1 cellular context compared by ENCODE assay signal in genomic region chr15:63504247-63504978, GRCh38.
TF ChIP-seq lines count a peak whose summit lies in the region.

TSS of gene USP3 (plus strand) at chr15:63504593. CDS start at chr15:63504740, 147 bp downstream.

TF ChIP-seq in K562, 482 proteins besides CTCF, POLR2A, EP300 and RAD21 (continued from another document and continues in another):
- peak; percentile 57; the same call in 1 of the 2 replicates for TF ChIP-seq ZBTB40 (IDR thresholded peaks at IDR 0.05)
- no peak for TF ChIP-seq ZBTB40 (CRISPR knock-in tag; IDR thresholded peaks at IDR 0.05)
- no peak for TF ChIP-seq NCOA4 (IDR thresholded peaks at IDR 0.05; ENCODE audit: partially characterized antibody)
- TF ChIP-seq ZNF655 (CRISPR knock-in tag; IDR thresholded peaks at IDR 0.05) = no peak
- TF ChIP-seq ZNF740 (CRISPR knock-in tag; IDR thresholded peaks at IDR 0.05) = no peak; the same call in 1 of the 2 replicates
- TF ChIP-seq ZNF740 (tag; IDR thresholded peaks at IDR 0.05) = 0 out of 4 replicates have a peak, but pooled peaks of 1 of the 2 experiments have one; percentile 18
- no peak for TF ChIP-seq ARNT (IDR thresholded peaks at IDR 0.05)
- no peak for TF ChIP-seq ZNF121 (CRISPR knock-in tag; conservative IDR thresholded peaks at IDR 0.05)
- no peak for TF ChIP-seq NFYB (IDR thresholded peaks at IDR 0.05; ENCODE audit: extremely low read depth, insufficient read length)
- peak; percentile 78 for TF ChIP-seq ERF (CRISPR knock-in tag; IDR thresholded peaks at IDR 0.05)
- TF ChIP-seq ZNF668 (CRISPR knock-in tag; IDR thresholded peaks at IDR 0.05) = no peak
- no peak for TF ChIP-seq SRSF3 (IDR thresholded peaks at IDR 0.05; ENCODE audit: insufficient read depth, low read length)
- TF ChIP-seq ZHX1 (conservative IDR thresholded peaks at IDR 0.05; ENCODE audit: low read length) = peak; percentile 79
- peak; percentile 98 for TF ChIP-seq SMAD4 (CRISPR knock-in tag; conservative IDR thresholded peaks at IDR 0.05)
- TF ChIP-seq ZNF644 (tag; IDR thresholded peaks at IDR 0.05; ENCODE audit: low read depth) = no peak; the same call in 1 of the 2 replicates
- peak; percentile 72 for TF ChIP-seq PCBP1 (IDR thresholded peaks at IDR 0.05; ENCODE audit: low read depth, low read length, poor library complexity, severe bottlenecking)
- no peak for TF ChIP-seq MLLT1 (IDR thresholded peaks at IDR 0.05)
- TF ChIP-seq ZBTB49 (CRISPR knock-in tag; IDR thresholded peaks at IDR 0.05; ENCODE audit: borderline replicate concordance) = no peak
- TF ChIP-seq ZC3H8 (IDR thresholded peaks at IDR 0.05) = no peak
- TF ChIP-seq RCOR1 (IDR thresholded peaks at IDR 0.05; ENCODE audit: borderline replicate concordance in 1 of 2, low read depth in 2 of 2, low read length in 2 of 2) = peak; percentile 19 to 81; a peak in 3 of 4 replicates
- TF ChIP-seq NFATC3 (IDR thresholded peaks at IDR 0.05) = no peak
- peak; percentile 69; the same call in 1 of the 2 replicates for TF ChIP-seq PHF21A (IDR thresholded peaks at IDR 0.05; ENCODE audit: borderline replicate concordance, low read depth)
- peak; percentile 47 for TF ChIP-seq SMAD1 (IDR thresholded peaks at IDR 0.05; ENCODE audit: low read depth, low read length, partially characterized antibody)
- TF ChIP-seq NFIX (CRISPR knock-in tag; IDR thresholded peaks at IDR 0.05; ENCODE audit: low read depth) = no peak
- TF ChIP-seq ZNF79 (CRISPR knock-in tag; IDR thresholded peaks at IDR 0.05; ENCODE audit: low read depth) = 0 out of 2 replicates have a peak, but pooled peaks have one; percentile 58
- TF ChIP-seq PHB (CRISPR knock-in tag; IDR thresholded peaks at IDR 0.05) = no peak
- TF ChIP-seq ZFP30 (CRISPR knock-in tag; IDR thresholded peaks at IDR 0.05; ENCODE audit: borderline replicate concordance) = no peak
- TF ChIP-seq HNRNPUL1 (IDR thresholded peaks at IDR 0.05; ENCODE audit: low read length) = no peak
- no peak for TF ChIP-seq CHCHD3 (CRISPR knock-in tag; IDR thresholded peaks at IDR 0.05)
- no peak for TF ChIP-seq ZNF277 (CRISPR knock-in tag; IDR thresholded peaks at IDR 0.05; ENCODE audit: borderline replicate concordance)
- no peak for TF ChIP-seq KLF6 (CRISPR knock-in tag; IDR thresholded peaks at IDR 0.05; ENCODE audit: borderline replicate concordance)
- TF ChIP-seq HNRNPK (IDR thresholded peaks at IDR 0.05; ENCODE audit: low read depth, low read length, poor library complexity, severe bottlenecking) = no peak
- peak; percentile 42; the same call in 1 of the 2 replicates for TF ChIP-seq SAFB (IDR thresholded peaks at IDR 0.05; ENCODE audit: borderline replicate concordance, low read depth, low read length)
- TF ChIP-seq TAF15 (IDR thresholded peaks at IDR 0.05; ENCODE audit: low read depth, low read length) = no peak
- no peak for TF ChIP-seq ZFPM2 (CRISPR knock-in tag; IDR thresholded peaks at IDR 0.05)
- TF ChIP-seq POLR3A (IDR thresholded peaks at IDR 0.05; ENCODE audit: borderline replicate concordance, extremely low read depth, insufficient read depth, insufficient read length) = no peak
- peak; percentile 66; the same call in 1 of the 2 replicates for TF ChIP-seq ATF1 (CRISPR knock-in tag; IDR thresholded peaks at IDR 0.05)
- 0 out of 2 replicates have a peak, but pooled peaks have one; percentile 28 for TF ChIP-seq ATF1 (tag; IDR thresholded peaks at IDR 0.05)
- TF ChIP-seq NUFIP1 (IDR thresholded peaks at IDR 0.05; ENCODE audit: partially characterized antibody) = peak; percentile 92
- TF ChIP-seq MIER1 (IDR thresholded peaks at IDR 0.05; ENCODE audit: low read depth) = no peak
- peak; percentile 26; the same call in 1 of the 2 replicates for TF ChIP-seq TAF7 (tag; IDR thresholded peaks at IDR 0.05)
- TF ChIP-seq HDAC8 (tag; IDR thresholded peaks at IDR 0.05) = no peak
- no peak for TF ChIP-seq BDP1 (IDR thresholded peaks at IDR 0.05; ENCODE audit: insufficient read depth, insufficient read length)
- no peak for TF ChIP-seq ZNF23 (CRISPR knock-in tag; IDR thresholded peaks at IDR 0.05)
- no peak for TF ChIP-seq ILF3 (IDR thresholded peaks at IDR 0.05; ENCODE audit: borderline replicate concordance)
- TF ChIP-seq ZNF316 (IDR thresholded peaks at IDR 0.05) = no peak
- no peak for TF ChIP-seq ZNF780A (CRISPR knock-in tag; IDR thresholded peaks at IDR 0.05)
- peak; percentile 89 for TF ChIP-seq TAF1 (IDR thresholded peaks at IDR 0.05; ENCODE audit: control insufficient read depth, extremely low read depth, insufficient read depth, low read length, severe bottlenecking)
- no peak for TF ChIP-seq ZNF174 (CRISPR knock-in tag; IDR thresholded peaks at IDR 0.05)
- TF ChIP-seq SMARCB1 (IDR thresholded peaks at IDR 0.05; ENCODE audit: insufficient read length, low read depth) = no peak
